23 cellular contexts compared by ENCODE assay signal in genomic region chr7:150345012-150345411, GRCh38.
"Had no signal": no experiment of that assay in that cellular context is flagged by ENCODE, and none has a peak within 500 bp of the region (broad histone marks: within the 10 kb centered on the region; RNA-seq: fewer than 3 reads in every experiment).

No MANE protein-coding gene starts in this region.

- ATAC-seq: psoas muscle; right cardiac atrium; right lobe of liver; stimulated activated effector memory CD8-positive, alpha-beta T cell treated with anti-CD3 and anti-CD28 coated beads, Interleukin-12 subunit alpha, Interleukin-12 subunit beta, amount 100 ng/mL, for 72 hours; stimulated activated naive B cell treated with anti-CD40 and anti-IgM and Interleukin-4, amounts not matched to agents 10 μg/mL and 1 μg/mL and 100 μg/mL, for 72 hours had no signal

- FAIRE-seq: small intestine, urothelium cell line had no signal

- H3K4me3 ChIP-seq: neural progenitor cell, ovary, psoas muscle, right lobe of liver, sigmoid colon, stomach, thoracic aorta, thyroid gland, tibial nerve, upper lobe of left lung, vagina had no signal

- DNase-seq: occipital lobe; ovary; psoas muscle; right cardiac atrium; right lobe of liver; small intestine; stimulated activated CD4-positive, alpha-beta T cell treated with anti-CD3 and anti-CD28 coated beads, Interleukin-15, amount 100 ng/mL, for 24 hours; stimulated activated CD4-positive, alpha-beta T cell treated with anti-CD3 and anti-CD28 coated beads, Interleukin-2, amount 100 ng/mL, for 24 hours; stimulated activated CD4-positive, alpha-beta T cell treated with anti-CD3 and anti-CD28 coated beads, Interleukin-2, amount 100 ng/mL, for 48 hours; stimulated activated CD4-positive, alpha-beta T cell treated with anti-CD3 and anti-CD28 coated beads, Interleukin-4, amount 100 ng/mL, for 24 hours; stimulated activated naive B cell treated with anti-CD40 and anti-IgM and Interleukin-4, amounts not matched to agents 10 μg/mL and 1 μg/mL and 100 μg/mL, for 72 hours; stimulated activated naive CD4-positive, alpha-beta T cell treated with Interleukin-2 at 50 U/mL for 16 hours; stomach; thyroid gland; trophoblast cell; upper lobe of left lung had no signal
